In genomic region chrX:136386821-136387220, GRCh38 we compare ENCODE assay signal across 19 cellular contexts.
"Had no signal": no experiment of that assay in that cellular context is flagged by ENCODE, and none has a peak within 500 bp of the region (broad histone marks: within the 10 kb centered on the region; RNA-seq: fewer than 3 reads in every experiment).

No MANE protein-coding gene starts in this region.

- DNase-seq: dorsolateral prefrontal cortex; effector CD8-positive, alpha-beta T cell; foreskin melanocyte; heart left ventricle; hippocampal formation; left colon; left ventricle myocardium superior; mesenchymal stem cell; midbrain; right lobe of liver; stimulated activated CD4-positive, alpha-beta T cell treated with anti-CD3 and anti-CD28 coated beads, Interleukin-4, amount 100 ng/mL, for 24 hours; upper lobe of right lung had no signal

- H3K79me2 ChIP-seq: parathyroid adenoma had no signal

- H3K9ac ChIP-seq: parathyroid adenoma had no signal

- H3K36me3 ChIP-seq: heart left ventricle, prostate gland, right lobe of liver, tibial nerve, upper lobe of right lung, vagina had no signal

- H3K4me1 ChIP-seq: heart left ventricle, parathyroid adenoma, prostate gland, right lobe of liver, tibial nerve, upper lobe of right lung, vagina had no signal

- H3K27me3 ChIP-seq: right lobe of liver, upper lobe of right lung, vagina had no signal

- ATAC-seq: heart left ventricle; left colon; left ventricle myocardium superior; natural killer cell treated with Interleukin-12 subunit alpha and Interleukin-12 subunit beta and Interleukin-15 and Interleukin-18, amount 100 ng/mL, for 72 hours; right lobe of liver; stimulated activated memory B cell treated with anti-CD40 and anti-IgM and Interleukin-4, amounts not matched to agents 10 μg/mL and 1 μg/mL and 100 μg/mL, for 72 hours; upper lobe of right lung had no signal

- H3K9me3 ChIP-seq: heart left ventricle, prostate gland, right lobe of liver, tibial nerve, upper lobe of right lung, vagina had no signal

- H3K4me3 ChIP-seq: dorsolateral prefrontal cortex, heart left ventricle, lung, prostate gland, right lobe of liver, tibial nerve, upper lobe of right lung, vagina had no signal

- H2AFZ ChIP-seq: parathyroid adenoma had no signal

- H3K27ac ChIP-seq: dorsolateral prefrontal cortex, heart left ventricle, parathyroid adenoma, prostate gland, right lobe of liver, tibial nerve, upper lobe of right lung, vagina had no signal
